28 cellular contexts compared by ENCODE assay signal in genomic region chr10:128774979-128775378, GRCh38.
"Had no signal": no experiment of that assay in that cellular context is flagged by ENCODE, and none has a peak within 500 bp of the region (broad histone marks: within the 10 kb centered on the region; RNA-seq: fewer than 3 reads in every experiment).

No MANE protein-coding gene starts in this region.

- H3K4me3 ChIP-seq: neural progenitor cell, ovary, psoas muscle, skin epidermis, smooth muscle cell, spleen, suprapubic skin, testis, tibial artery, transverse colon, upper lobe of right lung, uterus had no signal

- ATAC-seq: natural killer cell; psoas muscle; right cardiac atrium; sciatic nerve; stimulated activated memory B cell treated with anti-CD40 and anti-IgM and Interleukin-4, amounts not matched to agents 10 μg/mL and 1 μg/mL and 100 μg/mL, for 72 hours; stimulated activated naive CD8-positive, alpha-beta T cell treated with anti-CD3 and anti-CD28 coated beads, Interleukin-15, amount 100 ng/mL, for 72 hours; stimulated activated naive CD8-positive, alpha-beta T cell treated with anti-CD3 and anti-CD28 coated beads, Interleukin-15, Interleukin-2, amounts not matched to agents 100 U/mL and 50 U/mL, for 24 hours; upper lobe of right lung had no signal

- H2AFZ ChIP-seq: neural progenitor cell, parathyroid adenoma had no signal

- H3K9me3 ChIP-seq: psoas muscle, suprapubic skin, testis, transverse colon, upper lobe of right lung, uterus had no signal

- H3K27me3 ChIP-seq: neural progenitor cell, ovary, spleen, suprapubic skin, testis, tibial artery, transverse colon, upper lobe of right lung, uterus had no signal

- H3K79me2 ChIP-seq: parathyroid adenoma had no signal

- H3K9ac ChIP-seq: neural progenitor cell, parathyroid adenoma had no signal

- H3K4me2 ChIP-seq: neural progenitor cell, smooth muscle cell had no signal

- H3K36me3 ChIP-seq: neural progenitor cell, ovary, spleen, suprapubic skin, tibial artery, transverse colon, upper lobe of right lung, uterus had no signal

- H3K27ac ChIP-seq: neural progenitor cell, ovary, parathyroid adenoma, psoas muscle, skin epidermis, spleen, suprapubic skin, testis, tibial artery, transverse colon, upper lobe of right lung, uterus had no signal

- DNase-seq: natural killer cell; occipital lobe; ovary; posterior cingulate gyrus; psoas muscle; right cardiac atrium; spleen; stimulated activated CD4-positive, alpha-beta T cell treated with anti-CD3 and anti-CD28 coated beads, Interleukin-12 subunit alpha, Interleukin-12 subunit beta, amount 100 ng/mL, for 4 hours; stimulated activated CD4-positive, alpha-beta T cell treated with anti-CD3 and anti-CD28 coated beads, Interleukin-1b, Interleukin-23, amount 100 ng/mL, for 48 hours; stimulated activated CD4-positive, alpha-beta T cell treated with anti-CD3 and anti-CD28 coated beads, Interleukin-4, amount 100 ng/mL, for 1 hour; stimulated activated CD4-positive, alpha-beta T cell treated with anti-CD3 and anti-CD28 coated beads, Interleukin-4, amount 100 ng/mL, for 4 hours; stimulated activated CD8-positive, alpha-beta memory T cell treated with anti-CD3 and anti-CD28 coated beads, Interleukin-4, amount 100 ng/mL, for 48 hours; stimulated activated naive CD4-positive, alpha-beta T cell; stimulated activated naive CD8-positive, alpha-beta T cell treated with anti-CD3 and anti-CD28 coated beads, Interleukin-15, amount 100 ng/mL, for 72 hours; stimulated activated naive CD8-positive, alpha-beta T cell treated with anti-CD3 and anti-CD28 coated beads, Interleukin-15, Interleukin-2, amounts not matched to agents 100 U/mL and 50 U/mL, for 24 hours; substantia nigra; testis; tibial artery; transverse colon; upper lobe of right lung; uterus had no signal

- H3K4me1 ChIP-seq: parathyroid adenoma, psoas muscle, spleen, suprapubic skin, testis, tibial artery, transverse colon, upper lobe of right lung, uterus had no signal
